8 cellular contexts compared by ENCODE assay signal in genomic region chr16:4115209-4115940, GRCh38. TPM values are rescaled to one million over a fixed set of nuclear protein-coding genes. Genes with fewer than 3 reads are reported as not detected.
DNase-seq lines count a peak whose midpoint lies in the region; ATAC-seq and TF ChIP-seq lines count a peak whose summit lies in the region.

No MANE protein-coding gene starts in this region.

- H3K4me3 Mint-ChIP-seq in WTC11 = peak overlapping the region; percentile 72
- H3K4me3 Mint-ChIP-seq in chondrocyte (ENCODE audit: unreplicated experiment) = peak overlapping the region; percentile 74

- no peak for DNase-seq in BJ (ENCODE audit: low read depth)
- DNase-seq in Kasumi-1 (lab: John Stamatoyannopoulos, UW) = peak; percentile 14 to 28
- DNase-seq in WTC11 (ENCODE audit: low spot score) = peak; percentile 64
- DNase-seq in chondrocyte (ENCODE audit: low spot score) = no peak
- peak; percentile 87 for DNase-seq in left kidney (ENCODE audit: low read depth, low spot score)
- peak; percentile 15 for DNase-seq in stimulated activated CD4-positive, alpha-beta T cell treated with anti-CD3 and anti-CD28 coated beads, Interleukin-2, amount 100 ng/mL, for 4 hours (ENCODE audit: low read depth)
- DNase-seq in A172 (ENCODE audit: low spot score) = no peak

- no peaks in the 10 kb centered on the region for H3K9me3 Mint-ChIP-seq in WTC11
- no peaks in the 10 kb centered on the region for H3K9me3 Mint-ChIP-seq in chondrocyte (ENCODE audit: low read depth)

- no peak for TF ChIP-seq CTCF in BJ (IDR thresholded peaks at IDR 0.05; ENCODE audit: insufficient read depth, low read depth, low read length)
- no peak for TF ChIP-seq CTCF in WTC11 (IDR thresholded peaks at IDR 0.05)
- peak; percentile 12 for TF ChIP-seq CTCF in chondrocyte (IDR thresholded peaks at IDR 0.05)

- ATAC-seq in GM19372 (IDR thresholded peaks at IDR 0.05; ENCODE audit: low read depth, unreplicated experiment) (peak; percentile 25), WTC11 (peak; percentile 61)

- H3K4me3 ChIP-seq in BJ (ENCODE audit: low read depth, low read length) = peak overlapping the region; percentile 68

- H3K27me3 ChIP-seq in BJ (ENCODE audit: control insufficient read depth, insufficient read depth, low read length) = no peaks in the 10 kb centered on the region

- peaks cover 3% of the 10 kb centered on the region; the same call in 1 of the 2 replicates for H3K36me3 ChIP-seq in BJ (ENCODE audit: control insufficient read depth, insufficient read depth, low read length)

- peaks cover 32% of the 10 kb centered on the region for H3K27me3 Mint-ChIP-seq in WTC11 (ENCODE audit: low read depth)
- H3K27me3 Mint-ChIP-seq in chondrocyte (ENCODE audit: low read depth) = no peaks in the 10 kb centered on the region

- H3K4me1 Mint-ChIP-seq in WTC11 (peaks cover 41% of the 10 kb centered on the region), chondrocyte (ENCODE audit: low read depth) (peaks cover 48% of the 10 kb centered on the region)

- POLR2A ChIA-PET in BJ (lab: Charles Lee) = no interaction called here
- POLR2A ChIA-PET in WTC11 (lab: Charles Lee) = interaction anchor here (0.7 to 2.3 kb wide), 3 partner anchors 68 to 158 kb away, joined by 3 to 9 read pairs (median 4); no protein-coding TSS in a partner anchor

- H3K27ac Mint-ChIP-seq in WTC11 = no peak overlapping the region
- H3K27ac Mint-ChIP-seq in chondrocyte (ENCODE audit: unreplicated experiment) = no peak overlapping the region

- CTCF ChIA-PET in BJ (lab: Yijun Ruan, JAX) = interaction anchor here (1.0 to 1.9 kb wide), 5 partner anchors 67 to 138 kb away, joined by 3 to 9 read pairs (median 3); no protein-coding TSS in a partner anchor
- CTCF ChIA-PET in WTC11 (lab: Charles Lee) = interaction anchor here (1.2 to 3.3 kb wide), 4 partner anchors 133 to 235 kb away, joined by 3 to 32 read pairs (median 8); partner anchors contain the start of gene CREBBP

- H3K36me3 Mint-ChIP-seq in WTC11 (peaks cover 3% of the 10 kb centered on the region; the same call in 1 of the 2 replicates), chondrocyte (ENCODE audit: low read depth) (no peaks in the 10 kb centered on the region)

TF ChIP-seq in WTC11, 78 proteins besides CTCF, POLR2A, EP300 and RAD21 (continues in another document):
- TF ChIP-seq, protein P1, sequence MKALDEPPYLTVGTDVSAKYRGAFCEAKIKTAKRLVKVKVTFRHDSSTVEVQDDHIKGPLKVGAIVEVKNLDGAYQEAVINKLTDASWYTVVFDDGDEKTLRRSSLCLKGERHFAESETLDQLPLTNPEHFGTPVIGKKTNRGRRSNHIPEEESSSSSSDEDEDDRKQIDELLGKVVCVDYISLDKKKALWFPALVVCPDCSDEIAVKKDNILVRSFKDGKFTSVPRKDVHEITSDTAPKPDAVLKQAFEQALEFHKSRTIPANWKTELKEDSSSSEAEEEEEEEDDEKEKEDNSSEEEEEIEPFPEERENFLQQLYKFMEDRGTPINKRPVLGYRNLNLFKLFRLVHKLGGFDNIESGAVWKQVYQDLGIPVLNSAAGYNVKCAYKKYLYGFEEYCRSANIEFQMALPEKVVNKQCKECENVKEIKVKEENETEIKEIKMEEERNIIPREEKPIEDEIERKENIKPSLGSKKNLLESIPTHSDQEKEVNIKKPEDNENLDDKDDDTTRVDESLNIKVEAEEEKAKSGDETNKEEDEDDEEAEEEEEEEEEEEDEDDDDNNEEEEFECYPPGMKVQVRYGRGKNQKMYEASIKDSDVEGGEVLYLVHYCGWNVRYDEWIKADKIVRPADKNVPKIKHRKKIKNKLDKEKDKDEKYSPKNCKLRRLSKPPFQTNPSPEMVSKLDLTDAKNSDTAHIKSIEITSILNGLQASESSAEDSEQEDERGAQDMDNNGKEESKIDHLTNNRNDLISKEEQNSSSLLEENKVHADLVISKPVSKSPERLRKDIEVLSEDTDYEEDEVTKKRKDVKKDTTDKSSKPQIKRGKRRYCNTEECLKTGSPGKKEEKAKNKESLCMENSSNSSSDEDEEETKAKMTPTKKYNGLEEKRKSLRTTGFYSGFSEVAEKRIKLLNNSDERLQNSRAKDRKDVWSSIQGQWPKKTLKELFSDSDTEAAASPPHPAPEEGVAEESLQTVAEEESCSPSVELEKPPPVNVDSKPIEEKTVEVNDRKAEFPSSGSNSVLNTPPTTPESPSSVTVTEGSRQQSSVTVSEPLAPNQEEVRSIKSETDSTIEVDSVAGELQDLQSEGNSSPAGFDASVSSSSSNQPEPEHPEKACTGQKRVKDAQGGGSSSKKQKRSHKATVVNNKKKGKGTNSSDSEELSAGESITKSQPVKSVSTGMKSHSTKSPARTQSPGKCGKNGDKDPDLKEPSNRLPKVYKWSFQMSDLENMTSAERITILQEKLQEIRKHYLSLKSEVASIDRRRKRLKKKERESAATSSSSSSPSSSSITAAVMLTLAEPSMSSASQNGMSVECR (CRISPR knock-in tag; IDR thresholded peaks at IDR 0.05; ENCODE audit: borderline replicate concordance) = peak; percentile 48; the same call in 1 of the 2 replicates
- no peak for TF ChIP-seq JUN (CRISPR knock-in tag; IDR thresholded peaks at IDR 0.05)
- TF ChIP-seq TEAD4 (CRISPR knock-in tag; IDR thresholded peaks at IDR 0.05) = no peak
- peak; percentile 34; the same call in 1 of the 2 replicates for TF ChIP-seq FOXP1 (CRISPR knock-in tag; IDR thresholded peaks at IDR 0.05; ENCODE audit: borderline replicate concordance)
- TF ChIP-seq, protein P2, sequence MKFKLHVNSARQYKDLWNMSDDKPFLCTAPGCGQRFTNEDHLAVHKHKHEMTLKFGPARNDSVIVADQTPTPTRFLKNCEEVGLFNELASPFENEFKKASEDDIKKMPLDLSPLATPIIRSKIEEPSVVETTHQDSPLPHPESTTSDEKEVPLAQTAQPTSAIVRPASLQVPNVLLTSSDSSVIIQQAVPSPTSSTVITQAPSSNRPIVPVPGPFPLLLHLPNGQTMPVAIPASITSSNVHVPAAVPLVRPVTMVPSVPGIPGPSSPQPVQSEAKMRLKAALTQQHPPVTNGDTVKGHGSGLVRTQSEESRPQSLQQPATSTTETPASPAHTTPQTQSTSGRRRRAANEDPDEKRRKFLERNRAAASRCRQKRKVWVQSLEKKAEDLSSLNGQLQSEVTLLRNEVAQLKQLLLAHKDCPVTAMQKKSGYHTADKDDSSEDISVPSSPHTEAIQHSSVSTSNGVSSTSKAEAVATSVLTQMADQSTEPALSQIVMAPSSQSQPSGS (CRISPR knock-in tag; IDR thresholded peaks at IDR 0.05; ENCODE audit: borderline replicate concordance, low read depth) = no peak
- TF ChIP-seq ZNF396 (CRISPR knock-in tag; IDR thresholded peaks at IDR 0.05; ENCODE audit: borderline replicate concordance) = no peak
- no peak for TF ChIP-seq ERG (CRISPR knock-in tag; IDR thresholded peaks at IDR 0.05)
- no peak for TF ChIP-seq NR1H2 (CRISPR knock-in tag; IDR thresholded peaks at IDR 0.05)
- peak; percentile 54; the same call in 1 of the 2 replicates for TF ChIP-seq MAX (CRISPR knock-in tag; IDR thresholded peaks at IDR 0.05)
- TF ChIP-seq, protein P3, sequence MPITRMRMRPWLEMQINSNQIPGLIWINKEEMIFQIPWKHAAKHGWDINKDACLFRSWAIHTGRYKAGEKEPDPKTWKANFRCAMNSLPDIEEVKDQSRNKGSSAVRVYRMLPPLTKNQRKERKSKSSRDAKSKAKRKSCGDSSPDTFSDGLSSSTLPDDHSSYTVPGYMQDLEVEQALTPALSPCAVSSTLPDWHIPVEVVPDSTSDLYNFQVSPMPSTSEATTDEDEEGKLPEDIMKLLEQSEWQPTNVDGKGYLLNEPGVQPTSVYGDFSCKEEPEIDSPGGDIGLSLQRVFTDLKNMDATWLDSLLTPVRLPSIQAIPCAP (CRISPR knock-in tag; IDR thresholded peaks at IDR 0.05) = no peak
- TF ChIP-seq NFATC4 (CRISPR knock-in tag; IDR thresholded peaks at IDR 0.05) = no peak
- TF ChIP-seq HMGXB4 (CRISPR knock-in tag; IDR thresholded peaks at IDR 0.05) = peak; percentile 44; the same call in 1 of the 2 replicates
- no peak for TF ChIP-seq ZMAT4 (CRISPR knock-in tag; IDR thresholded peaks at IDR 0.05)
- no peak for TF ChIP-seq HMGA2 (CRISPR knock-in tag; IDR thresholded peaks at IDR 0.05)
- no peak for TF ChIP-seq EMX1 (CRISPR knock-in tag; IDR thresholded peaks at IDR 0.05)

RNA-seq across cellular contexts. Expression of gene ADCY9, which starts 0.9 kb away (rescaled TPM):
- polyA plus RNA-seq in BJ (2011; rRNA removed) = 19.3 and 28.2 TPM in 2 replicates
- polyA minus RNA-seq in BJ (2011; rRNA and poly(A)+ RNA removed) = 30.2 and 34.2 TPM in 2 replicates
- total RNA-seq in WTC11 (2021) (9.5 to 11.5 TPM (median 10.0 TPM) in 3 replicates), chondrocyte (22.6 to 31.9 TPM (median 31.6 TPM) in 3 replicates)
- total RNA-seq in A172 (2014; rRNA removed; shearing (Covaris generic)) = 13.4 and 16.0 TPM in 2 replicates

Comparison
In these comparisons a context has a peak if more than half of its experiments do, and no peak if none do; other contexts are left out.
1. DNase-seq: peak in Kasumi-1 (2 of 2), WTC11 (single experiment), left kidney (single experiment) and stimulated activated CD4-positive, alpha-beta T cell treated with anti-CD3 and anti-CD28 coated beads, Interleukin-2, amount 100 ng/mL, for 4 hours (single experiment); none in BJ (single experiment), chondrocyte (single experiment) and A172 (single experiment).